35 cellular contexts compared by ENCODE assay signal in genomic region chr9:27107241-27107640, GRCh38. TPM values are rescaled to one million over a fixed set of nuclear protein-coding genes. Genes with fewer than 3 reads are reported as not detected.
"Had no signal": no experiment of that assay in that cellular context is flagged by ENCODE, and none has a peak within 500 bp of the region (broad histone marks: within the 10 kb centered on the region; RNA-seq: fewer than 3 reads in every experiment).

No MANE protein-coding gene starts in this region.

- H3K9me3 ChIP-seq: MG63, SJCRH30 had no signal

- H3K4me3 ChIP-seq: MG63, PC-9, SJCRH30, SK-N-MC had no signal

- H3K4me2 ChIP-seq: PC-9 had no signal

- ATAC-seq: Panc1, Right ventricle myocardium inferior, SK-N-SH treated with all-trans-retinoic acid at 6 μM for 48 hours had no signal

- H3K4me1 ChIP-seq: SJCRH30 had no signal

- H2AFZ ChIP-seq: PC-9 had no signal

- H3K27me3 ChIP-seq: MG63, SJCRH30 had no signal

- H3K36me3 ChIP-seq: MG63, SJCRH30 had no signal

- DNase-seq: Kasumi-1, MG63, NCI-H1048, NCI-H1092 treated with DMSO at 0.1 percent for 48 hours, NCI-H1105 treated with DMSO at 0.1 percent for 48 hours, NCI-H1417, NCI-H1436, NCI-H146, NCI-H1694, NCI-H187, NCI-H1930, NCI-H2029 treated with DMSO at 0.1 percent for 48 hours, NCI-H2081 treated with DMSO at 0.1 percent for 48 hours, NCI-H2107, NCI-H2171, NCI-H226, NCI-H446 treated with DMSO at 0.1 percent for 48 hours, NCI-H510A, NCI-H524, NCI-H526, NCI-H69, NCI-H748 treated with DMSO at 0.1 percent for 48 hours, NCI-H82, PC-9, SHP77, SIG-M5, SJCRH30 had no signal

- H3K27ac ChIP-seq: PC-9, RWPE1, SJCRH30, SK-N-MC had no signal

RNA-seq across cellular contexts. Expression of gene TEK, which starts 1.8 kb away (rescaled TPM):
- total RNA-seq: OCI-LY7, PC-9, RPMI7951, SK-MEL-5 had no signal
